ENCODE assay signal across 22 cellular contexts in genomic region chr10:29878492-29878891, GRCh38.
DNase-seq lines count a peak whose midpoint lies in the region; ATAC-seq and TF ChIP-seq lines count a peak whose summit lies in the region.
"Had no signal": no experiment of that assay in that cellular context is flagged by ENCODE, and none has a peak within 500 bp of the region (broad histone marks: within the 10 kb centered on the region; RNA-seq: fewer than 3 reads in every experiment).

No MANE protein-coding gene starts in this region.

- DNase-seq in right atrium auricular region (ENCODE audit: low spot score) (no peak), left ventricle myocardium superior (no peak), UCSD-AML1 (lab: John Stamatoyannopoulos, UW; ENCODE audit: unreplicated experiment) (peak; percentile 69), myocyte (ENCODE audit: low read depth) (peak; percentile 42), SHP77 treated with DMSO at 0.1 percent for 48 hours (lab: John Stamatoyannopoulos, UW) (no peak), SKM-1 (lab: John Stamatoyannopoulos, UW; ENCODE audit: unreplicated experiment) (no peak)
- no peak for DNase-seq in activated effector memory CD4-positive, alpha-beta T cell treated with anti-CD3 and anti-CD28 coated beads, Interleukin-2, amount 50 U/mL, for 16 hours
- DNase-seq: activated CD4-positive, alpha-beta T cell treated with anti-CD3 and anti-CD28 coated beads for 48 hours; activated naive CD4-positive, alpha-beta T cell; activated T-cell treated with anti-CD3 and anti-CD28 coated beads, Interleukin-2, amount 50 U/mL, for 4 hours; dermis blood vessel endothelial cell; HCEC 1CT; NCI-H524; NK-92 treated with Interleukin-12 subunit alpha and Interleukin-12 subunit beta, amount 100 ng/mL, for 24 hours; occipital lobe; PC-9; small intestine; stimulated activated CD4-positive, alpha-beta T cell treated with anti-CD3 and anti-CD28 coated beads, Interleukin-1b, Interleukin-23, amount 100 ng/mL, for 48 hours; T-helper 17 cell; upper lobe of right lung had no signal

- H3K27me3 ChIP-seq in right atrium auricular region, result no peaks in the 10 kb centered on the region
- H3K27me3 ChIP-seq: upper lobe of right lung had no signal

- no peak for TF ChIP-seq CTCF in right atrium auricular region (IDR thresholded peaks at IDR 0.05)

- peaks cover 0 to 39% of the 10 kb centered on the region in 2 donors for H3K4me1 ChIP-seq in right atrium auricular region

- intact Hi-C loops in left ventricle myocardium superior (cut with micrococcal nuclease), result no loop called here

- no peak overlapping the region for H3K4me3 ChIP-seq in right atrium auricular region
- H3K4me3 ChIP-seq: PC-9, upper lobe of right lung had no signal

- H3K36me3 ChIP-seq in right atrium auricular region, result no peaks in the 10 kb centered on the region
- H3K36me3 ChIP-seq: upper lobe of right lung had no signal

- H3K9me3 ChIP-seq in right atrium auricular region, result no peaks in the 10 kb centered on the region
- H3K9me3 ChIP-seq: upper lobe of right lung had no signal

- ATAC-seq in left ventricle myocardium superior, result no peak
- ATAC-seq in GM18867 (IDR thresholded peaks at IDR 0.05; ENCODE audit: unreplicated experiment), result no peak
- ATAC-seq: activated T-cell treated with anti-CD3 and anti-CD28 coated beads, Interleukin-2, amount 50 U/mL, for 4 hours; HepG2; T-helper 17 cell; upper lobe of right lung had no signal

- peak overlapping the region; percentile 9 to 69 for H3K27ac ChIP-seq in right atrium auricular region
- H3K27ac ChIP-seq: PC-9, upper lobe of right lung had no signal

Comparison
In these comparisons a context has a peak if more than half of its experiments do, and no peak if none do; other contexts are left out.
1. DNase-seq: peak in UCSD-AML1 (single experiment) and myocyte (single experiment); none in right atrium auricular region (single experiment), left ventricle myocardium superior (single experiment), activated effector memory CD4-positive, alpha-beta T cell treated with anti-CD3 and anti-CD28 coated beads, Interleukin-2, amount 50 U/mL, for 16 hours (single experiment), SHP77 treated with DMSO at 0.1 percent for 48 hours (single experiment) and SKM-1 (single experiment).